In genomic region chr11:23232652-23233051, GRCh38 we compare ENCODE assay signal across 2 cellular contexts.
TF ChIP-seq lines count a peak whose summit lies in the region.

No MANE protein-coding gene starts in this region.

TF ChIP-seq in GM23338, 12 proteins besides CTCF, POLR2A, EP300 and RAD21 (continued from another document):
- no peak for TF ChIP-seq REST (IDR thresholded peaks at IDR 0.05; ENCODE audit: unreplicated experiment)
- TF ChIP-seq ZNF462 (CRISPR knock-in tag; IDR thresholded peaks at IDR 0.05): no peak
- no peak for TF ChIP-seq JUNB (IDR thresholded peaks at IDR 0.05; ENCODE audit: unreplicated experiment)
- TF ChIP-seq EZH2 (IDR thresholded peaks at IDR 0.05; ENCODE audit: low read depth, unreplicated experiment): no peak
- no peak for TF ChIP-seq ZNF331 (CRISPR knock-in tag; IDR thresholded peaks at IDR 0.05; ENCODE audit: low read depth)
- no peak for TF ChIP-seq EZH2phosphoT487 (IDR thresholded peaks at IDR 0.05; ENCODE audit: unreplicated experiment)
- TF ChIP-seq NANOG (IDR thresholded peaks at IDR 0.05; ENCODE audit: borderline replicate concordance): no peak
- TF ChIP-seq ZNF114 (CRISPR knock-in tag; IDR thresholded peaks at IDR 0.05): no peak
- TF ChIP-seq CREB1 (CRISPR knock-in tag; IDR thresholded peaks at IDR 0.05; ENCODE audit: low read depth): no peak
TF ChIP-seq in GM23338: peak in this region for 0.

TF ChIP-seq in SK-N-SH treated with all-trans-retinoic acid at 6 μM for 48 hours, 23 proteins besides CTCF, POLR2A, EP300 and RAD21 (continued from another document):
- TF ChIP-seq TSHZ2 (CRISPR knock-in tag; IDR thresholded peaks at IDR 0.05): no peak
- no peak for TF ChIP-seq ZC3H10 (CRISPR knock-in tag; IDR thresholded peaks at IDR 0.05)
- TF ChIP-seq CREB5 (CRISPR knock-in tag; IDR thresholded peaks at IDR 0.05; ENCODE audit: low read depth): no peak
